In genomic region chr2:238113611-238114010, GRCh38 we compare ENCODE assay signal across 1 cellular context.
TF ChIP-seq lines count a peak whose summit lies in the region.

No MANE protein-coding gene starts in this region.

TF ChIP-seq in K562, 482 proteins besides CTCF, POLR2A, EP300 and RAD21:
- TF ChIP-seq, protein P1, sequence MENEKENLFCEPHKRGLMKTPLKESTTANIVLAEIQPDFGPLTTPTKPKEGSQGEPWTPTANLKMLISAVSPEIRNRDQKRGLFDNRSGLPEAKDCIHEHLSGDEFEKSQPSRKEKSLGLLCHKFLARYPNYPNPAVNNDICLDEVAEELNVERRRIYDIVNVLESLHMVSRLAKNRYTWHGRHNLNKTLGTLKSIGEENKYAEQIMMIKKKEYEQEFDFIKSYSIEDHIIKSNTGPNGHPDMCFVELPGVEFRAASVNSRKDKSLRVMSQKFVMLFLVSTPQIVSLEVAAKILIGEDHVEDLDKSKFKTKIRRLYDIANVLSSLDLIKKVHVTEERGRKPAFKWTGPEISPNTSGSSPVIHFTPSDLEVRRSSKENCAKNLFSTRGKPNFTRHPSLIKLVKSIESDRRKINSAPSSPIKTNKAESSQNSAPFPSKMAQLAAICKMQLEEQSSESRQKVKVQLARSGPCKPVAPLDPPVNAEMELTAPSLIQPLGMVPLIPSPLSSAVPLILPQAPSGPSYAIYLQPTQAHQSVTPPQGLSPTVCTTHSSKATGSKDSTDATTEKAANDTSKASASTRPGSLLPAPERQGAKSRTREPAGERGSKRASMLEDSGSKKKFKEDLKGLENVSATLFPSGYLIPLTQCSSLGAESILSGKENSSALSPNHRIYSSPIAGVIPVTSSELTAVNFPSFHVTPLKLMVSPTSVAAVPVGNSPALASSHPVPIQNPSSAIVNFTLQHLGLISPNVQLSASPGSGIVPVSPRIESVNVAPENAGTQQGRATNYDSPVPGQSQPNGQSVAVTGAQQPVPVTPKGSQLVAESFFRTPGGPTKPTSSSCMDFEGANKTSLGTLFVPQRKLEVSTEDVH (IDR thresholded peaks at IDR 0.05; ENCODE audit: low read depth, partially characterized antibody): no peak
- TF ChIP-seq STAT5B (CRISPR knock-in tag; IDR thresholded peaks at IDR 0.05): no peak
- no peak for TF ChIP-seq CHAMP1 (IDR thresholded peaks at IDR 0.05)
- TF ChIP-seq, protein P2, sequence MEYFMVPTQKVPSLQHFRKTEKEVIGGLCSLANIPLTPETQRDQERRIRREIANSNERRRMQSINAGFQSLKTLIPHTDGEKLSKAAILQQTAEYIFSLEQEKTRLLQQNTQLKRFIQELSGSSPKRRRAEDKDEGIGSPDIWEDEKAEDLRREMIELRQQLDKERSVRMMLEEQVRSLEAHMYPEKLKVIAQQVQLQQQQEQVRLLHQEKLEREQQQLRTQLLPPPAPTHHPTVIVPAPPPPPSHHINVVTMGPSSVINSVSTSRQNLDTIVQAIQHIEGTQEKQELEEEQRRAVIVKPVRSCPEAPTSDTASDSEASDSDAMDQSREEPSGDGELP (CRISPR knock-in tag; IDR thresholded peaks at IDR 0.05; ENCODE audit: borderline replicate concordance): no peak
- no peak for TF ChIP-seq FIP1L1 (IDR thresholded peaks at IDR 0.05; ENCODE audit: low read depth, low read length, poor library complexity, severe bottlenecking)
- TF ChIP-seq E4F1 (CRISPR knock-in tag; IDR thresholded peaks at IDR 0.05; ENCODE audit: borderline replicate concordance): no peak
- no peak for TF ChIP-seq NRF1 (conservative IDR thresholded peaks at IDR 0.05 in 1 of 2, IDR thresholded peaks at IDR 0.05 in 1 of 2)
- no peak for TF ChIP-seq TBP (optimal IDR thresholded peaks at IDR 0.05; ENCODE audit: low read depth, low read length)
